18 cellular contexts compared by ENCODE assay signal in genomic region chr1:12284486-12284885, GRCh38. TPM values are rescaled to one million over a fixed set of nuclear protein-coding genes. Genes with fewer than 3 reads are reported as not detected.
DNase-seq lines count a peak whose midpoint lies in the region; ATAC-seq, FAIRE-seq and TF ChIP-seq lines count a peak whose summit lies in the region.
"Had no signal": no experiment of that assay in that cellular context is flagged by ENCODE, and none has a peak within 500 bp of the region (broad histone marks: within the 10 kb centered on the region; RNA-seq: fewer than 3 reads in every experiment).

No MANE protein-coding gene starts in this region.

- peak overlapping the region; percentile 3 for H3K4me2 ChIP-seq in keratinocyte (ENCODE audit: control insufficient read depth, extremely low read depth, insufficient read depth, low read depth, low read length)

- dilution Hi-C loops in keratinocyte (cut with MboI; ENCODE audit: extremely low pct_ligation_motif_present, low sequenced_read_pairs): no loop called here

- FAIRE-seq in keratinocyte (lab: Jason Lieb, UNC): no peak
- FAIRE-seq: G401.6, GM12892, H54 had no signal

- H3K27me3 ChIP-seq in keratinocyte (ENCODE audit: control insufficient read depth, extremely low read depth, insufficient read depth, low read length) (no peaks in the 10 kb centered on the region), suprapubic skin (no peaks in the 10 kb centered on the region), left lung (no peaks in the 10 kb centered on the region)

- intact Hi-C loops in left lung (cut with DNase I): no loop called here

- H3K4me3 ChIP-seq in epithelial cell of esophagus (ENCODE audit: low read length) (no peak overlapping the region), keratinocyte (ENCODE audit: control insufficient read depth in 2 of 3, extremely low read depth in 1 of 3, insufficient read depth in 2 of 3, low read depth in 1 of 3, low read length in 3 of 3) (no peak overlapping the region), suprapubic skin (no peak overlapping the region), left lung (no peak overlapping the region)
- H3K4me3 ChIP-seq: HAP-1 had no signal

- DNase-seq in RWPE1 (ENCODE audit: low spot score): peak; percentile 8
- DNase-seq in epithelial cell of esophagus (ENCODE audit: low read depth): peak; percentile 52
- DNase-seq in keratinocyte (ENCODE audit: low read depth, low spot score): peak; percentile 5
- no peak for DNase-seq in suprapubic skin (ENCODE audit: low spot score in 2 of 2)
- no peak for DNase-seq in left lung
- no peak for DNase-seq in NAMALWA (ENCODE audit: low spot score)
- DNase-seq: C1 segment of cervical spinal cord; Calu3; CD4-positive, alpha-beta memory T cell; COR-L47; DMS53; DND-41; GOT3; HFFc6 had no signal

- H3K9me3 ChIP-seq in keratinocyte (ENCODE audit: control insufficient read depth, low read depth, low read length) (no peaks in the 10 kb centered on the region), suprapubic skin (no peaks in the 10 kb centered on the region), left lung (no peaks in the 10 kb centered on the region)
- H3K9me3 ChIP-seq: HAP-1 had no signal

- H3K9ac ChIP-seq in keratinocyte (ENCODE audit: control insufficient read depth, extremely low read depth, insufficient read depth, low read length): no peak overlapping the region

- TF ChIP-seq POLR2A in suprapubic skin (IDR thresholded peaks at IDR 0.05): no peak

- no peak overlapping the region for H2AFZ ChIP-seq in keratinocyte (ENCODE audit: control insufficient read depth, low read length)

- H3K27ac ChIP-seq in RWPE1 (no peak overlapping the region), keratinocyte (ENCODE audit: control insufficient read depth, insufficient read depth, low read length) (no peak overlapping the region), suprapubic skin (no peak overlapping the region), left lung (no peak overlapping the region)

- H3K9me1 ChIP-seq in keratinocyte (ENCODE audit: control insufficient read depth, extremely low read depth, insufficient read depth, low read length): peaks cover 2% of the 10 kb centered on the region

- 78% methylated on average over 5 of the region's 5 CpGs for WGBS in suprapubic skin

- H3K4me1 ChIP-seq in keratinocyte (ENCODE audit: control insufficient read depth, extremely low read depth, insufficient read depth, low read length) (peaks cover 10% of the 10 kb centered on the region), suprapubic skin (no peaks in the 10 kb centered on the region), left lung (no peaks in the 10 kb centered on the region)

- no peak for ATAC-seq in left lung

- TF ChIP-seq CTCF in RWPE1 (conservative IDR thresholded peaks at IDR 0.05; ENCODE audit: low read depth) (no peak), epithelial cell of esophagus (IDR thresholded peaks at IDR 0.05; ENCODE audit: insufficient read depth, low read depth, low read length, missing control alignments) (no peak), keratinocyte (optimal IDR thresholded peaks at IDR 0.05 in 1 of 3, IDR thresholded peaks at IDR 0.05 in 1 of 3, conservative IDR thresholded peaks at IDR 0.05 in 1 of 3; ENCODE audit: extremely low read depth in 1 of 3, insufficient read depth in 2 of 3, low read length in 3 of 3) (no peak), suprapubic skin (IDR thresholded peaks at IDR 0.05) (no peak), left lung (IDR thresholded peaks at IDR 0.05) (no peak)

- TF ChIP-seq EP300 in suprapubic skin (IDR thresholded peaks at IDR 0.05): no peak

- CTCF ChIA-PET in RWPE1 (lab: Yijun Ruan, JAX): no interaction called here

- H4K20me1 ChIP-seq in keratinocyte (ENCODE audit: control insufficient read depth, extremely low read depth, insufficient read depth, low read length): no peaks in the 10 kb centered on the region

- POLR2A ChIA-PET in RWPE1 (lab: Yijun Ruan, JAX; ENCODE audit: low non-redundant PET): no interaction called here

- peaks cover 15 to 23% of the 10 kb centered on the region in 2 experiments for H3K36me3 ChIP-seq in keratinocyte (ENCODE audit: control insufficient read depth in 2 of 2, extremely low read depth in 1 of 2, insufficient read depth in 2 of 2, low read length in 2 of 2)
- peaks cover 75% of the 10 kb centered on the region for H3K36me3 ChIP-seq in suprapubic skin
- H3K36me3 ChIP-seq in left lung: peaks cover 0 to 92% of the 10 kb centered on the region in 2 donors

- peaks cover 26% of the 10 kb centered on the region for H3K79me2 ChIP-seq in keratinocyte (ENCODE audit: control insufficient read depth, insufficient read depth, low read length)

RNA-seq across cellular contexts. Expression of gene VPS13D, which starts 54.7 kb away (rescaled TPM):
- 19.0 to 24.3 TPM (median 20.4 TPM) in 3 replicates for polyA plus RNA-seq in keratinocyte
- 21.9 TPM for polyA plus RNA-seq in keratinocyte (2011; ENCODE audit: low read depth)
- polyA plus RNA-seq in keratinocyte (2011; cell fraction: cytosol; rRNA removed): 10.6 and 16.9 TPM in 2 replicates
- 74.9 and 86.4 TPM in 2 replicates for polyA plus RNA-seq in keratinocyte (2011; cell fraction: nucleus; rRNA removed)
- polyA plus RNA-seq in keratinocyte (2012; ENCODE audit: low replicate concordance): 20.7 and 23.9 TPM in 2 replicates
- polyA minus RNA-seq in keratinocyte: 50.7 to 103 TPM (median 76.6 TPM) in 3 replicates
- 24.4 TPM for polyA minus RNA-seq in keratinocyte (2011; cell fraction: cytosol; rRNA and poly(A)+ RNA removed)
- polyA minus RNA-seq in keratinocyte (2011; cell fraction: nucleus; rRNA and poly(A)+ RNA removed): 137 and 245 TPM in 2 replicates
- total RNA-seq in suprapubic skin (100 to 1,000 TPM in 3 of 4 donors, 10 to 100 TPM in 1; 94.4 to 472 (median 163) TPM), left lung (10 to 100 TPM; 58.4 to 62.3 TPM)

Comparison
In these comparisons a context has a peak if more than half of its experiments do, and no peak if none do; other contexts are left out.
1. DNase-seq: peak in RWPE1 (single experiment), epithelial cell of esophagus (single experiment) and keratinocyte (single experiment); none in suprapubic skin (0 of 2), left lung (0 of 2) and NAMALWA (single experiment).